ENCODE assay signal across 1 cellular context in the genomic region with DNA sequence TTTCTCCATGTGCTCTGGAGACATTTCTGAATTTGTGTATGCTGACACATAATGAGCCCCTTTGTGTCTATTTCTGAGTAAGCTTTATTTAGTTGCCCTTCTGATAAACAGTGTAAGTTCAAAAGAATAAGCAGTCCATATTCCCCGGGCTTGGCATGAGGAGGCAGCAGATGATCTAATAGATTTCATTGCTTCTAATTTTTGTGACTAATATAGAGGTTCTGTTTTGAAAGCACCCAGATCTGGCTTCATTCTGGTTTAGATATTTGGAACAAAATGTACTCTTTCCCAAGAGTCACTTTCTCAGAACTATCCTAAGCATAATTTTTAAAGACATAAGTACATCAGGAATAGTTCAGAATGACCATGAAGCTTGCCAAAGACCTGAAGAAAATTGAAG.
TF ChIP-seq lines count a peak whose summit lies in the region.

No MANE protein-coding gene starts in this region.

TF ChIP-seq in WTC11, 78 proteins besides CTCF, POLR2A, EP300 and RAD21 (continued from another document):
- TF ChIP-seq, protein P1, sequence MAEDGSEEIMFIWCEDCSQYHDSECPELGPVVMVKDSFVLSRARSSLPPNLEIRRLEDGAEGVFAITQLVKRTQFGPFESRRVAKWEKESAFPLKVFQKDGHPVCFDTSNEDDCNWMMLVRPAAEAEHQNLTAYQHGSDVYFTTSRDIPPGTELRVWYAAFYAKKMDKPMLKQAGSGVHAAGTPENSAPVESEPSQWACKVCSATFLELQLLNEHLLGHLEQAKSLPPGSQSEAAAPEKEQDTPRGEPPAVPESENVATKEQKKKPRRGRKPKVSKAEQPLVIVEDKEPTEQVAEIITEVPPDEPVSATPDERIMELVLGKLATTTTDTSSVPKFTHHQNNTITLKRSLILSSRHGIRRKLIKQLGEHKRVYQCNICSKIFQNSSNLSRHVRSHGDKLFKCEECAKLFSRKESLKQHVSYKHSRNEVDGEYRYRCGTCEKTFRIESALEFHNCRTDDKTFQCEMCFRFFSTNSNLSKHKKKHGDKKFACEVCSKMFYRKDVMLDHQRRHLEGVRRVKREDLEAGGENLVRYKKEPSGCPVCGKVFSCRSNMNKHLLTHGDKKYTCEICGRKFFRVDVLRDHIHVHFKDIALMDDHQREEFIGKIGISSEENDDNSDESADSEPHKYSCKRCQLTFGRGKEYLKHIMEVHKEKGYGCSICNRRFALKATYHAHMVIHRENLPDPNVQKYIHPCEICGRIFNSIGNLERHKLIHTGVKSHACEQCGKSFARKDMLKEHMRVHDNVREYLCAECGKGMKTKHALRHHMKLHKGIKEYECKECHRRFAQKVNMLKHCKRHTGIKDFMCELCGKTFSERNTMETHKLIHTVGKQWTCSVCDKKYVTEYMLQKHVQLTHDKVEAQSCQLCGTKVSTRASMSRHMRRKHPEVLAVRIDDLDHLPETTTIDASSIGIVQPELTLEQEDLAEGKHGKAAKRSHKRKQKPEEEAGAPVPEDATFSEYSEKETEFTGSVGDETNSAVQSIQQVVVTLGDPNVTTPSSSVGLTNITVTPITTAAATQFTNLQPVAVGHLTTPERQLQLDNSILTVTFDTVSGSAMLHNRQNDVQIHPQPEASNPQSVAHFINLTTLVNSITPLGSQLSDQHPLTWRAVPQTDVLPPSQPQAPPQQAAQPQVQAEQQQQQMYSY (CRISPR knock-in tag; IDR thresholded peaks at IDR 0.05) = no peak
- TF ChIP-seq, protein P2, sequence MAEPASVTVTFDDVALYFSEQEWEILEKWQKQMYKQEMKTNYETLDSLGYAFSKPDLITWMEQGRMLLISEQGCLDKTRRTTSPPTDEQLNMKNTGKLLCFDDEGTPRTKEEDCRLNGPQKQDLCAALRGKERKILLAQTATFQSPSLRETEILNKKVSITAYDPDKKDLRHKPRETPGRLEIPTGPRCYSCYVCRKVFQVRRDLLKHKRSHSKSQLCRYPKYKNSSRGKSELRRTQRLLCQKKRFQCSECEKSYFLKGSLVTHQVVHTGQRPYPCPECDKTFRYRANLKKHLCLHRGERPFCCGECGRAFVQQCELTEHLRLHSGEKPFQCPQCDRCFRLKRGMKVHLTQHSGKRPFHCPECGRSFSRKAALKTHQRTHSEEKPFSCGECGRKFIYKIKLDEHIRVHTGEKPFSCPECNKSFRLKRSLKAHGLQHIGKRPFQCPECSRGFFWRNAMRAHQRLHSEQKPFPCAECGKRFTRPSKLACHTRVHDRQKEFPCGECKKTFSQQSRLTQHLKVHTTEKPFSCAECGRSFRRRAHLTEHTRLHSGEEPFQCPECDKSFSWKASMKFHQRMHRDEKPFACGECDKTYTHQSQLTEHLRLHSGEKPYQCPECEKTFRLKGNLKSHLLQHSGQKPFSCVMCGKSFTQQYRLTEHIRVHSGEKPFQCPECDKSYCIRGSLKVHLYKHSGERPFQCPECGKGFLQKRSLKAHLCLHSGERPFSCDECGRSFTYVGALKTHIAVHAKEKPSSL (CRISPR knock-in tag; conservative IDR thresholded peaks at IDR 0.05) = no peak
- no peak for TF ChIP-seq RELA (CRISPR knock-in tag; IDR thresholded peaks at IDR 0.05; ENCODE audit: borderline replicate concordance)
- TF ChIP-seq TCF7 (CRISPR knock-in tag; IDR thresholded peaks at IDR 0.05; ENCODE audit: low read depth) = no peak
- no peak for TF ChIP-seq KAT7 (CRISPR knock-in tag; IDR thresholded peaks at IDR 0.05; ENCODE audit: borderline replicate concordance)
- no peak for TF ChIP-seq FOXK1 (CRISPR knock-in tag; IDR thresholded peaks at IDR 0.05)
- TF ChIP-seq MXD4 (CRISPR knock-in tag; IDR thresholded peaks at IDR 0.05; ENCODE audit: borderline replicate concordance) = no peak
TF ChIP-seq in WTC11: peak in this region for 0.
